ENCODE assay signal across 8 cellular contexts in the genomic region with DNA sequence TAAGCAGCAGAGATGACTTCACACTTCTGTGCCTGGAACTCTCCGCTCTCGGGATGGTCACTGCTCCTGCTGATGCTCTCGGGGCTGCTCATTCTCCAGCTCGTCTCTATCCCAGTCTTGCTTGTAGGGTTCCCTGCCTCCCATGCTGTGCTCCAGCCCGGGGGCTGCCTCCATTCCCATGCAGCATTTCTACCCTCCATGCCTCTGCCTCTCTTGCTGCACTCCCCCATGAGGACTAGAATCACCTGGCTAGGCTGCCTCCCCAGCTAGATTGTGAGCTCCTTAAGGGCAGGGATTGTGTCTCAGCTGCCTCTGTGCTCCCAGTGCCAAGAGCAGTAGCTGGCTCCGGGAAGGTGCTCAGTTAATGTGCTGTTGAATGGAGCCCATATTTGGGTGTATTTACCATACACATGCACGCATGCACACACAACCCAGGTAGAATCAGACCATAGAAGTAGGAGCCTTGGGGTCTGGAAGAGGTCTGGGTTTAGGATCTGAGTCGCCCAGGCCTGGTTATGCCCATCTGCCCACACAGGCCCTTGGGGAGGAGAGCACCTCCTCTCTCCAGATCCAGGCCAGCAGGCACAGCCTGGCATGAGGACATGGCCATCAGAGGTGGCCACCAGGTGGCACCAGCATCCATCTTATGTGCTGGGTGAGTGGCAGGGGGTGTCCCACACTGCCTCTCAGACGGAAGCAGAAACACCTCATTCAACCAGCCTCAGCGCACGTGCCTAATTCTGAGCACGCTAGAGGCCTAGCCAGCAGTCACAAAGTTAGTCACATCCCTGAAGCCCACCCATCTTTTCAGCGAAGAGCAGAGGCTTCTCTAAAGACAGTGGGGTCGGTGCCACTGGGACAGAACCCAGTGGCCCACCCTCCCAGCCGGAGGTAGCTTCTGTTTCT. TPM values are rescaled to one million over a fixed set of nuclear protein-coding genes. Genes with fewer than 3 reads are reported as not detected.
DNase-seq lines count a peak whose midpoint lies in the region; ATAC-seq, FAIRE-seq and TF ChIP-seq lines count a peak whose summit lies in the region.

No MANE protein-coding gene starts in this region.

- DNase-seq in NCI-H226 (peak; percentile 63), bronchial epithelial cell (ENCODE audit: low read depth) (peak; percentile 68), kidney glomerular epithelial cell (lab: John Stamatoyannopoulos, UW) (peak; percentile 66)
- DNase-seq in activated CD4-positive, CD25-positive, alpha-beta regulatory T cell treated with anti-CD3 and anti-CD28 coated beads, Interleukin-2, amount 50 U/mL, for 16 hours (ENCODE audit: low read depth, low spot score), result peak; percentile 78
- DNase-seq in stimulated activated CD4-positive, alpha-beta T cell treated with anti-CD3 and anti-CD28 coated beads, Interleukin-4, amount 100 ng/mL, for 4 hours, result peak; percentile 88 to 89

- FAIRE-seq in bronchial epithelial cell (lab: Jason Lieb, UNC), result peak; percentile 95

- H3K36me3 ChIP-seq in bronchial epithelial cell (ENCODE audit: control insufficient read depth, insufficient read depth, low read length), result peaks cover 45% of the 10 kb centered on the region

- ATAC-seq in GM18498 (IDR thresholded peaks at IDR 0.05; ENCODE audit: unreplicated experiment), result peak; percentile 79
- ATAC-seq in HG03064 (IDR thresholded peaks at IDR 0.05; ENCODE audit: low read depth, unreplicated experiment), result peak; percentile 65

- no peak overlapping the region for H3K27ac ChIP-seq in 22Rv1

- peak; percentile 90 for TF ChIP-seq CTCF in 22Rv1 (IDR thresholded peaks at IDR 0.05)
- TF ChIP-seq CTCF in bronchial epithelial cell (IDR thresholded peaks at IDR 0.05; ENCODE audit: insufficient read depth, low read length, severe bottlenecking), result peak; percentile 97

- H3K27me3 ChIP-seq in bronchial epithelial cell (ENCODE audit: control insufficient read depth, insufficient read depth, low read length), result no peaks in the 10 kb centered on the region

- H3K4me3 ChIP-seq in bronchial epithelial cell (ENCODE audit: low read depth, low read length), result no peak overlapping the region

RNA-seq across cellular contexts. Expression of gene GIT1, which starts 9.3 kb away (rescaled TPM):
- 16.3 and 17.4 TPM in 2 replicates for total RNA-seq in bronchial epithelial cell

RNA-seq across cellular contexts. Expression of gene TP53I13, which starts 11.6 kb away (rescaled TPM):
- 25.3 and 30.1 TPM in 2 replicates for total RNA-seq in bronchial epithelial cell

RNA-seq across cellular contexts. Expression of gene ANKRD13B, which starts 12.8 kb away (rescaled TPM):
- 2.0 and 2.4 TPM in 2 replicates for total RNA-seq in bronchial epithelial cell

RNA-seq across cellular contexts. Expression of gene ABHD15, which starts 13.3 kb away (rescaled TPM):
- total RNA-seq in bronchial epithelial cell, result 5.2 and 6.3 TPM in 2 replicates

RNA-seq across cellular contexts. Expression of gene CORO6, which starts 42.6 kb away (rescaled TPM):
- 0.79 and 1.0 TPM in 2 replicates for total RNA-seq in bronchial epithelial cell
